Comparison of ENCODE assay signal across 19 cellular contexts in the genomic region with DNA sequence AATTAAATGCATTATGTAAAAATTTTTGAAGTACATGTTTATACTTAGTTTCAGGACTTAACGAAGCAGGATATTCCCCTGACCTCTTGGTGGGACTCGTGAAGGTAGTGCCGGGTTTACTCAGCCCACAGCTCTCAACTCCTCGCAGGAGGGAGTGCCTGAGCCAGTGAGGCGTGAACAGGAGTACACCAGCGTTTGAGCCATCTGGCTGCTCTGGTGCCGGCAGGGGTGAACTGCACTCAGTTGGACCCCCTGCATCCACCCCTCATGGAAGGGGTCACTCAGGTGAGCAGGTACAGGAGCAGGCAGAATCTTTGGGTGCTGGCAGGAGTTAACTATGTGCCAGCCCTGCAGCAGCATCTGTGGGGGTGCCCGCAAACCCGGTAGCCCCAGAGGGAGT.
A peak's percentile ranks its signal among the peaks of the same experiment; 100 is the strongest.
DNase-seq lines count a peak whose midpoint lies in the region; ATAC-seq and TF ChIP-seq lines count a peak whose summit lies in the region.
"Had no signal": no experiment of that assay in that cellular context is flagged by ENCODE, and none has a peak within 500 bp of the region (broad histone marks: within the 10 kb centered on the region; RNA-seq: fewer than 3 reads in every experiment).

No MANE protein-coding gene starts in this region.

- H3K27me3 Mint-ChIP-seq in WTC11 (ENCODE audit: low read depth) = no peaks in the 10 kb centered on the region; the same call in 1 of the 2 replicates
- H3K27me3 Mint-ChIP-seq: CD4-positive, alpha-beta T cell had no signal

- no peak overlapping the region for H3K27ac Mint-ChIP-seq in WTC11
- H3K27ac Mint-ChIP-seq: CD4-positive, alpha-beta T cell; GM23338 had no signal

- H3K27me3 ChIP-seq in BE2C = no peaks in the 10 kb centered on the region

- no peaks in the 10 kb centered on the region for H3K36me3 ChIP-seq in BE2C

- peak; percentile 85 for ATAC-seq in WTC11
- ATAC-seq: GM23338 had no signal

- CTCF ChIA-PET in WTC11 (lab: Charles Lee) = no interaction called here

- H3K4me3 Mint-ChIP-seq in WTC11 = no peak overlapping the region
- H3K4me3 Mint-ChIP-seq: CD4-positive, alpha-beta T cell; GM23338 had no signal

- DNase-seq in BE2C = peak; percentile 18
- DNase-seq in WTC11 (ENCODE audit: low spot score) = peak; percentile 11
- DNase-seq in kidney tubule cell (ENCODE audit: low spot score) = peak; percentile 7
- DNase-seq in renal cortical epithelial cell (ENCODE audit: low read depth) = peak; percentile 4
- DNase-seq in H4 (ENCODE audit: low spot score) = no peak
- no peak for DNase-seq in NAMALWA (ENCODE audit: low spot score)
- DNase-seq in pons (ENCODE audit: low spot score) = no peak
- DNase-seq: Caco-2; CD4-positive, alpha-beta T cell; EL; MV-4-11; NCI-H1417; NCI-H187; NCI-H2171; NCI-H446; NCI-H526 treated with DMSO at 0.1 percent for 48 hours; NK-92 treated with Interleukin-12 subunit alpha and Interleukin-12 subunit beta, amount 100 ng/mL, for 24 hours; Right ventricle myocardium superior had no signal

- H3K4me3 ChIP-seq in BE2C (ENCODE audit: low read depth, low read length) = no peak overlapping the region
- H3K4me3 ChIP-seq: GM23338 had no signal

- H3K9me3 Mint-ChIP-seq in WTC11 = no peaks in the 10 kb centered on the region
- H3K9me3 Mint-ChIP-seq: CD4-positive, alpha-beta T cell had no signal

- no peak for TF ChIP-seq CTCF in BE2C (IDR thresholded peaks at IDR 0.05; ENCODE audit: low read depth, low read length)
- no peak for TF ChIP-seq CTCF in WTC11 (IDR thresholded peaks at IDR 0.05)

- H3K36me3 Mint-ChIP-seq in WTC11 = no peaks in the 10 kb centered on the region

- H3K4me1 Mint-ChIP-seq in WTC11 = no peaks in the 10 kb centered on the region
- H3K4me1 Mint-ChIP-seq: GM23338 had no signal

- POLR2A ChIA-PET in WTC11 (lab: Charles Lee) = no interaction called here

- H3K4me1 ChIP-seq in BE2C = no peaks in the 10 kb centered on the region; the same call in 1 of the 2 replicates
- H3K4me1 ChIP-seq: Caco-2 had no signal

- H3K9me3 ChIP-seq in BE2C = no peaks in the 10 kb centered on the region
- H3K9me3 ChIP-seq: Caco-2 had no signal

TF ChIP-seq in WTC11, 78 proteins besides CTCF, POLR2A, EP300 and RAD21:
- TF ChIP-seq, protein P1, sequence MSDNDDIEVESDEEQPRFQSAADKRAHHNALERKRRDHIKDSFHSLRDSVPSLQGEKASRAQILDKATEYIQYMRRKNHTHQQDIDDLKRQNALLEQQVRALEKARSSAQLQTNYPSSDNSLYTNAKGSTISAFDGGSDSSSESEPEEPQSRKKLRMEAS (CRISPR knock-in tag; IDR thresholded peaks at IDR 0.05) = no peak

Comparison
In these comparisons a context has a peak if more than half of its experiments do, and no peak if none do; other contexts are left out.
1. DNase-seq: peak in BE2C (single experiment), WTC11 (single experiment), kidney tubule cell (single experiment) and renal cortical epithelial cell (single experiment); none in H4 (single experiment), NAMALWA (single experiment) and pons (single experiment).